26 cellular contexts compared by ENCODE assay signal in the genomic region with DNA sequence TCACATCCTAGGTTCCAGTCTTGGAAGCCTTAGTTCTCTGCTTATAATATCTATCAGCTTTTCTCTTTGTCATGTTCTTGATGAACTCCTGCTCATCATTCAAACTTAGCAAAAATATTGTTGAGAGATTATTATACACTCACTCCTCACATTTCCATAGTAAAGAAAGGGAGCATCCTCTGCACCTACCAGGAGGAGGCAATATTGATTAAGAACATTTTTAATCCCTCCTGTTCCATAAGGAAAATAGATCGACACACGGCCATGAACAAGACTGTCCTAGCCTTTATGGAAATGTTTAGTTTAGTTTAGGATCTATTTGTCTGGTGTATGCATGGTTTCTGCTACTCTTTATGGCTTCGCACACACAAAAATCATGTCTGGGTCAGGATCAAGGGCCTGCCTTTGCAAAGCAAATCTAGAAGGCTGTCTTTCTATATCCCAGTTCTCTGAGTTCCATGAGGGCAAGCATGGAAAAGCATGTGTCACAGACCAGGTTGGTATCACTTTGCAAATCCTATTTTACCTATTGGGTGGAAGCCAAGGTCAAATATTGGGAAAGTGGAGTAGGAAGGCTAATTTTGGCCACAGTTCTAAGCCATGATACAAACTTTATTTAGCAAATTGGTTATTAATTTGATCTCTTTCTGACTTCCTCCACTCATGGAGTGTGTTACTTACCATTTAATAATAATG.
DNase-seq lines count a peak whose midpoint lies in the region; ATAC-seq and TF ChIP-seq lines count a peak whose summit lies in the region.
"Had no signal": no experiment of that assay in that cellular context is flagged by ENCODE, and none has a peak within 500 bp of the region (broad histone marks: within the 10 kb centered on the region; RNA-seq: fewer than 3 reads in every experiment).

No MANE protein-coding gene starts in this region.

- H3K23ac ChIP-seq in mesendoderm (ENCODE audit: low read length): no peak overlapping the region

- H2BK120ac ChIP-seq in mesendoderm (ENCODE audit: low read depth, low read length): no peak overlapping the region

- H3K4ac ChIP-seq in mesendoderm (ENCODE audit: low read depth, low read length): no peak overlapping the region

- POLR2A ChIA-PET in AG04450 (lab: Yijun Ruan, JAX): interaction anchor here (0.6 kb wide), 1 partner anchor 20 kb away, joined by 3 read pairs; no protein-coding TSS in a partner anchor

- CTCF ChIA-PET in AG04450 (lab: Charles Lee): interaction anchor here (1.6 kb wide), 1 partner anchor 220 kb away, joined by 4 read pairs; no protein-coding TSS in a partner anchor

- ATAC-seq in body of pancreas: no peak
- ATAC-seq: activated CD8-positive, alpha-beta T cell treated with anti-CD3 and anti-CD28 coated beads, Interleukin-2, amount 10 ng/mL, durations not matched to agents 7 days and 5 days; natural killer cell; Panc1; stimulated activated effector memory CD8-positive, alpha-beta T cell treated with anti-CD3 and anti-CD28 coated beads, Interleukin-12 subunit alpha, Interleukin-12 subunit beta, amount 100 ng/mL, for 72 hours had no signal

- WGBS in body of pancreas, 2 donors: 57 to 61% methylated on average over 3 of the region's 3 CpGs
- no CpG with 5 or more reads among the region's 3 CpGs for WGBS in mesendoderm (ENCODE audit: extremely low coverage, insufficient coverage, low lambda C conversion rate)

- no peaks in the 10 kb centered on the region for H3K79me1 ChIP-seq in mesendoderm (ENCODE audit: low read length)

- no peak overlapping the region for H3K9ac ChIP-seq in mesendoderm (ENCODE audit: low read length)

- DNase-seq in AG04450 (ENCODE audit: low read depth, low spot score) (no peak), body of pancreas (no peak), mesendoderm (no peak), medulla oblongata (ENCODE audit: extremely low spot score) (no peak), substantia nigra (lab: John Stamatoyannopoulos, UW) (no peak), NCI-H1930 (lab: John Stamatoyannopoulos, UW) (no peak), DMS79 treated with DMSO at 0.1 percent for 48 hours (lab: John Stamatoyannopoulos, UW) (no peak)
- DNase-seq: activated CD4-positive, CD25-positive, alpha-beta regulatory T cell treated with anti-CD3 and anti-CD28 coated beads, Interleukin-2, amount 50 U/mL, for 72 hours; activated CD8-positive, alpha-beta T cell treated with anti-CD3 and anti-CD28 coated beads, Interleukin-2, amount 10 ng/mL, durations not matched to agents 7 days and 5 days; activated gamma-delta T cell; CD4-positive, alpha-beta T cell; DMS 273 treated with DMSO at 0.1 percent for 48 hours; erythroblast; foreskin fibroblast; MG63; midbrain; natural killer cell; NCI-H2081 treated with DMSO at 0.1 percent for 48 hours; retina; SIG-M5; spleen; stimulated activated CD4-positive, alpha-beta T cell treated with anti-CD3 and anti-CD28 coated beads, Interleukin-2, amount 100 ng/mL, for 48 hours had no signal

- H3K79me2 ChIP-seq in mesendoderm (ENCODE audit: control insufficient read depth, insufficient read depth, low read length): no peaks in the 10 kb centered on the region

- no peak overlapping the region for H4K5ac ChIP-seq in mesendoderm (ENCODE audit: low read length)

- H3K4me3 ChIP-seq in AG04450 (ENCODE audit: low read depth, low read length) (no peak overlapping the region), body of pancreas (no peak overlapping the region), mesendoderm (ENCODE audit: low read length) (no peak overlapping the region)
- H3K4me3 ChIP-seq: HAP-1, MG63, spleen had no signal

- H3K56ac ChIP-seq in mesendoderm (ENCODE audit: low read length): no peak overlapping the region

- intact Hi-C loops in body of pancreas (cut with DNase I): no loop called here

- TF ChIP-seq POLR2A in body of pancreas (IDR thresholded peaks at IDR 0.05): no peak

- peaks cover 29% of the 10 kb centered on the region for H3K4me1 ChIP-seq in body of pancreas
- peaks cover 2% of the 10 kb centered on the region for H3K4me1 ChIP-seq in mesendoderm (ENCODE audit: control insufficient read depth, low read depth, low read length)

- H3K18ac ChIP-seq in mesendoderm (ENCODE audit: low read length): no peak overlapping the region

- no peaks in the 10 kb centered on the region for H3K9me3 ChIP-seq in AG04450 (ENCODE audit: control insufficient read depth, insufficient read depth, low read length)
- no peaks in the 10 kb centered on the region for H3K9me3 ChIP-seq in body of pancreas
- H3K9me3 ChIP-seq: HAP-1, MG63, spleen had no signal

- peak overlapping the region; percentile 16 for H2AK5ac ChIP-seq in mesendoderm (ENCODE audit: low read length)

- no peak overlapping the region for H2BK5ac ChIP-seq in mesendoderm (ENCODE audit: low read length)

- no peaks in the 10 kb centered on the region for H3K36me3 ChIP-seq in body of pancreas (replicated peaks in 1 of 2; ENCODE audit: insufficient read depth in 1 of 2, low read depth in 2 of 2)
- H3K36me3 ChIP-seq in mesendoderm (ENCODE audit: control insufficient read depth, insufficient read depth, low read length): no peaks in the 10 kb centered on the region
- H3K36me3 ChIP-seq: HAP-1, MG63, spleen had no signal

- H2BK15ac ChIP-seq in mesendoderm (replicated peaks; ENCODE audit: low read depth): no peak overlapping the region

- no peak overlapping the region for H4K8ac ChIP-seq in mesendoderm (ENCODE audit: low read depth, low read length)

- H3K27me3 ChIP-seq in AG04450 (ENCODE audit: control insufficient read depth, insufficient read depth, low read length) (no peaks in the 10 kb centered on the region), body of pancreas (no peaks in the 10 kb centered on the region), mesendoderm (ENCODE audit: insufficient read depth, low read length, poor library complexity) (no peaks in the 10 kb centered on the region)
- H3K27me3 ChIP-seq: MG63, spleen had no signal

- H3K27ac ChIP-seq in AG04450 (ENCODE audit: low read depth, low read length): no peak overlapping the region
- H3K27ac ChIP-seq in body of pancreas: no peak overlapping the region
- no peak overlapping the region for H3K27ac ChIP-seq in mesendoderm (ENCODE audit: low read depth, low read length)
- H3K27ac ChIP-seq in substantia nigra (ENCODE audit: low read depth, low read length, poor library complexity, severe bottlenecking): no peak overlapping the region
- H3K27ac ChIP-seq: spleen had no signal

- 0 out of 2 replicates have a peak, but pooled peaks have one; percentile 2 for TF ChIP-seq CTCF in AG04450 (IDR thresholded peaks at IDR 0.05; ENCODE audit: low read depth, low read length)
- 0 out of 2 replicates have a peak, but pooled peaks have one; percentile 7 for TF ChIP-seq CTCF in LNCAP (IDR thresholded peaks at IDR 0.05)
- peak in 4 of 7 experiments; percentile 39 to 51 (median 43) for TF ChIP-seq CTCF in body of pancreas (IDR thresholded peaks at IDR 0.05)

- no peak overlapping the region for H3K4me2 ChIP-seq in mesendoderm (ENCODE audit: low read length)
